In the genomic region with DNA sequence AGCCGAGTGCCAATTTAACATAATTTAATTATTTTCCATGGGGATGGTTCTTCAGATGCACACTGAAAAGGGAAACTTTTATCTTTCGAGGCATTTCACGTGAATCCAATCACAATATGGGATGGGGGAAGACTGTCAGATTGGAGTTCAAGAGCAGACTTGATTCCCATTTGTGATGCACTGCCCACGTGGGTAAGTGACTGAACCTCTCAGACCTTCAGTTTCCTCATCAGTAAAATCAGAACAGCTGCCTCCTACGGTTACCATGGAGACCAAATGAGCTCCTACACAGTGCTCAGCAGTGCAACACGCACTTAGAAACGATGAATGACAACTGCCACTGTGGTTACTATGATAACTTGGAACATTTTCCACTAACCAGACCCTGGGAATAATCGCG, we compare ENCODE assay signal across 11 cellular contexts. TPM values are rescaled to one million over a fixed set of nuclear protein-coding genes. Genes with fewer than 3 reads are reported as not detected.
A peak's percentile ranks its signal among the peaks of the same experiment; 100 is the strongest.
DNase-seq lines count a peak whose midpoint lies in the region; ATAC-seq and TF ChIP-seq lines count a peak whose summit lies in the region.
"Had no signal": no experiment of that assay in that cellular context is flagged by ENCODE, and none has a peak within 500 bp of the region (broad histone marks: within the 10 kb centered on the region; RNA-seq: fewer than 3 reads in every experiment).

No MANE protein-coding gene starts in this region.

- H3K27ac Mint-ChIP-seq in activated CD8-positive, alpha-beta T cell treated with anti-CD3 and anti-CD28 coated beads, Interleukin-2, amount 10 ng/mL, durations not matched to agents 7 days and 5 days: no peak overlapping the region

- no peak for TF ChIP-seq EP300 in stomach (IDR thresholded peaks at IDR 0.05)

- no peaks in the 10 kb centered on the region for H3K9me3 ChIP-seq in stomach
- H3K9me3 ChIP-seq: A549 had no signal

- peaks cover 7% of the 10 kb centered on the region for H3K4me1 Mint-ChIP-seq in activated CD8-positive, alpha-beta T cell treated with anti-CD3 and anti-CD28 coated beads, Interleukin-2, amount 10 ng/mL, durations not matched to agents 7 days and 5 days (ENCODE audit: low read depth)

- no peaks in the 10 kb centered on the region for H3K9me3 Mint-ChIP-seq in activated CD8-positive, alpha-beta T cell treated with anti-CD3 and anti-CD28 coated beads, Interleukin-2, amount 10 ng/mL, durations not matched to agents 7 days and 5 days (ENCODE audit: insufficient read depth)

- CTCF ChIA-PET in activated CD8-positive, alpha-beta T cell treated with anti-CD3 and anti-CD28 coated beads, Interleukin-2, amount 10 ng/mL, durations not matched to agents 7 days and 5 days (lab: Charles Lee): interaction anchor here (0.6 kb wide), 1 partner anchor 223 kb away, joined by 3 read pairs; no protein-coding TSS in a partner anchor

- no peaks in the 10 kb centered on the region for H3K27me3 ChIP-seq in stomach

- H3K4me1 ChIP-seq in stomach: peaks cover 4 to 30% (median 13%) of the 10 kb centered on the region in 4 donors

- H3K36me3 Mint-ChIP-seq in activated CD8-positive, alpha-beta T cell treated with anti-CD3 and anti-CD28 coated beads, Interleukin-2, amount 10 ng/mL, durations not matched to agents 7 days and 5 days (ENCODE audit: low read depth): no peaks in the 10 kb centered on the region

- peak; percentile 8 for DNase-seq in NCI-H1105 treated with DMSO at 0.1 percent for 48 hours (lab: John Stamatoyannopoulos, UW)
- DNase-seq in NCI-H1105 (lab: John Stamatoyannopoulos, UW): no peak
- no peak for DNase-seq in activated CD8-positive, alpha-beta T cell treated with anti-CD3 and anti-CD28 coated beads, Interleukin-2, amount 10 ng/mL, durations not matched to agents 7 days and 5 days
- peak; percentile 37 to 55 for DNase-seq in stimulated activated CD4-positive, alpha-beta T cell treated with anti-CD3 and anti-CD28 coated beads, Interleukin-2, amount 100 ng/mL, for 24 hours
- DNase-seq in C1 segment of cervical spinal cord (lab: John Stamatoyannopoulos, UW): no peak
- DNase-seq in AML-193 (lab: John Stamatoyannopoulos, UW): no peak
- DNase-seq in stomach: no peak
- DNase-seq: effector memory CD4-positive, alpha-beta T cell; left colon had no signal

- H3K4me3 Mint-ChIP-seq in activated CD8-positive, alpha-beta T cell treated with anti-CD3 and anti-CD28 coated beads, Interleukin-2, amount 10 ng/mL, durations not matched to agents 7 days and 5 days: no peak overlapping the region

- WGBS in stomach, 5 donors: 76 to 87% (median 86%) methylated on average over 9 of the region's 9 CpGs

- intact Hi-C loops in stomach (cut with DNase I; ENCODE audit: low total_unique reads): no loop called here

- peak; percentile 43 for ATAC-seq in HG03354 (IDR thresholded peaks at IDR 0.05; ENCODE audit: poor library complexity, severe bottlenecking, unreplicated experiment)
- ATAC-seq in activated CD8-positive, alpha-beta T cell treated with anti-CD3 and anti-CD28 coated beads, Interleukin-2, amount 10 ng/mL, durations not matched to agents 7 days and 5 days: peak; percentile 60
- ATAC-seq: A549, left colon had no signal

- no peaks in the 10 kb centered on the region for H3K36me3 ChIP-seq in stomach

- H3K27ac ChIP-seq in stomach: no peak overlapping the region
- H3K27ac ChIP-seq: A549 had no signal

- H3K27me3 Mint-ChIP-seq in activated CD8-positive, alpha-beta T cell treated with anti-CD3 and anti-CD28 coated beads, Interleukin-2, amount 10 ng/mL, durations not matched to agents 7 days and 5 days (ENCODE audit: low read depth): no peaks in the 10 kb centered on the region

- no peak for TF ChIP-seq CTCF in stomach (IDR thresholded peaks at IDR 0.05)

- H3K4me3 ChIP-seq in stomach: no peak overlapping the region
- H3K4me3 ChIP-seq: A549 had no signal

- no peak for TF ChIP-seq POLR2A in stomach (IDR thresholded peaks at IDR 0.05)

- POLR2A ChIA-PET in activated CD8-positive, alpha-beta T cell treated with anti-CD3 and anti-CD28 coated beads, Interleukin-2, amount 10 ng/mL, durations not matched to agents 7 days and 5 days (lab: Charles Lee): interaction anchor here (0.5 kb wide), 1 partner anchor 110 kb away, joined by 4 read pairs; no protein-coding TSS in a partner anchor

RNA-seq across cellular contexts. Expression of a gene that starts 21.7 kb away (rescaled TPM):
- 10 to 100 TPM; 48.5 to 52.4 TPM for total RNA-seq in activated CD8-positive, alpha-beta T cell treated with anti-CD3 and anti-CD28 coated beads, Interleukin-2, amount 10 ng/mL, durations not matched to agents 7 days and 5 days
- 10 to 100 TPM in 4 of 5 donors, 1 to 10 TPM in 1; 7.1 to 42.3 (median 11.3) TPM for total RNA-seq in stomach
- polyA plus RNA-seq in stomach: 10 to 100 TPM; 21.7 to 26.6 (median 25.2) TPM

RNA-seq across cellular contexts. Expression of a gene that starts 55.2 kb away (rescaled TPM):
- total RNA-seq in activated CD8-positive, alpha-beta T cell treated with anti-CD3 and anti-CD28 coated beads, Interleukin-2, amount 10 ng/mL, durations not matched to agents 7 days and 5 days: 100 to 1,000 TPM; 161 to 167 TPM
- 100 to 1,000 TPM in 4 of 5 donors, 10 to 100 TPM in 1; 69.9 to 443 (median 162) TPM for total RNA-seq in stomach
- polyA plus RNA-seq in stomach: 10 to 100 TPM; 14.6 to 30.4 (median 15.6) TPM

Comparison
In these comparisons a context has a peak if more than half of its experiments do, and no peak if none do; other contexts are left out.
1. DNase-seq: peak in NCI-H1105 treated with DMSO at 0.1 percent for 48 hours (single experiment) and stimulated activated CD4-positive, alpha-beta T cell treated with anti-CD3 and anti-CD28 coated beads, Interleukin-2, amount 100 ng/mL, for 24 hours (2 of 2); none in NCI-H1105 (single experiment), activated CD8-positive, alpha-beta T cell treated with anti-CD3 and anti-CD28 coated beads, Interleukin-2, amount 10 ng/mL, durations not matched to agents 7 days and 5 days (single experiment), C1 segment of cervical spinal cord (0 of 14), AML-193 (0 of 2) and stomach (single experiment).